8 cellular contexts compared by ENCODE assay signal in genomic region chr6:12289655-12290489, GRCh38. TPM values are rescaled to one million over a fixed set of nuclear protein-coding genes. Genes with fewer than 3 reads are reported as not detected.
DNase-seq lines count a peak whose midpoint lies in the region; ATAC-seq and TF ChIP-seq lines count a peak whose summit lies in the region.

TSS of gene EDN1 (plus strand) at chr6:12290361. CDS start at chr6:12290630, 269 bp downstream.

- TSS peak; percentile 74 for BruUV-seq in PC-3 (replicated peaks; lab: Mats Ljungman, UMichigan)

- WGBS in testis, 2 donors: 1% methylated on average over 36 of the region's 36 CpGs

- peaks cover 9% of the 10 kb centered on the region for H3K27me3 ChIP-seq in CD8-positive, alpha-beta T cell (ENCODE audit: insufficient read depth, low read length)
- H3K27me3 ChIP-seq in PC-3 (ENCODE audit: low read length): no peaks in the 10 kb centered on the region
- no peaks in the 10 kb centered on the region for H3K27me3 ChIP-seq in testis

- no peak for TF ChIP-seq CTCF in CD8-positive, alpha-beta T cell (IDR thresholded peaks at IDR 0.05)
- TF ChIP-seq CTCF in PC-3 (conservative IDR thresholded peaks at IDR 0.05; ENCODE audit: low read depth, low read length) (peak; percentile 45; the same call in 1 of the 2 replicates), neural crest cell (conservative IDR thresholded peaks at IDR 0.05) (peak; percentile 64), testis (IDR thresholded peaks at IDR 0.05) (peak in 2 of 3 experiments; percentile 22 to 47)

- peak within 1 kb of the TSS; percentile 49 for H3K4me3 ChIP-seq in CD8-positive, alpha-beta T cell (ENCODE audit: low read depth, low read length)
- H3K4me3 ChIP-seq in PC-3 (ENCODE audit: low read length): peak within 1 kb of the TSS; percentile 77
- H3K4me3 ChIP-seq in testis: peak within 1 kb of the TSS; percentile 29 to 63

- no peak for TF ChIP-seq POLR2A in testis (IDR thresholded peaks at IDR 0.05)

- H3K36me3 Mint-ChIP-seq in CD8-positive, alpha-beta T cell: no peaks in the 10 kb centered on the region
- no peaks in the 10 kb centered on the region for H3K36me3 Mint-ChIP-seq in neural crest cell (ENCODE audit: low read depth)

- peaks cover 21% of the 10 kb centered on the region for H3K79me2 ChIP-seq in PC-3 (ENCODE audit: low read length)

- H3K9me3 Mint-ChIP-seq in CD8-positive, alpha-beta T cell: no peaks in the 10 kb centered on the region
- H3K9me3 Mint-ChIP-seq in neural crest cell: no peaks in the 10 kb centered on the region

- no peaks in the 10 kb centered on the region for H3K9me2 ChIP-seq in PC-3 (replicated peaks; ENCODE audit: low read length)

- ATAC-seq in CD8-positive, alpha-beta T cell: peak; percentile 77
- ATAC-seq in HG03439 (IDR thresholded peaks at IDR 0.05; ENCODE audit: unreplicated experiment) (peak; percentile 79), PC-3 (peak; percentile 61)

- H3K9ac ChIP-seq in PC-3 (ENCODE audit: low read length): peak within 1 kb of the TSS; percentile 66

- no peak within 1 kb of the TSS for H3K27ac ChIP-seq in CD8-positive, alpha-beta T cell (ENCODE audit: low read depth, low read length)
- H3K27ac ChIP-seq in PC-3 (ENCODE audit: low read length): peak within 1 kb of the TSS; percentile 86
- H3K27ac ChIP-seq in testis: peak within 1 kb of the TSS; percentile 58 to 59

- intact Hi-C loops in CD8-positive, alpha-beta T cell (cut with DNase I, micrococcal nuclease): loop anchor here (1.0 to 10.0 kb wide), 6 partner anchors 139 to 635 kb away; no protein-coding TSS in a partner anchor
- intact Hi-C loops in PC-3 (cut with micrococcal nuclease): loop anchor here (1.0 to 5.0 kb wide), 8 partner anchors 56 to 705 kb away; partner anchors contain the start of gene HIVEP1
- intact Hi-C loops in testis (cut with DNase I; ENCODE audit: low total_unique reads): no loop called here

- no peaks in the 10 kb centered on the region for H3K36me3 ChIP-seq in CD8-positive, alpha-beta T cell (ENCODE audit: insufficient read depth, low read length)
- peaks cover 2% of the 10 kb centered on the region; the same call in 1 of the 2 replicates for H3K36me3 ChIP-seq in PC-3 (ENCODE audit: low read depth, low read length)
- no peaks in the 10 kb centered on the region for H3K36me3 ChIP-seq in testis (ENCODE audit: low read depth, missing control alignments)

- H3K4me3 Mint-ChIP-seq in CD8-positive, alpha-beta T cell: peak within 1 kb of the TSS; percentile 89
- H3K4me3 Mint-ChIP-seq in neural crest cell: peak within 1 kb of the TSS; percentile 86

- CTCF ChIA-PET in CD8-positive, alpha-beta T cell (lab: Charles Lee): interaction anchor here (0.8 to 3.5 kb wide), 15 partner anchors 8 to 638 kb away, joined by 3 to 28 read pairs (median 5); no protein-coding TSS in a partner anchor
- CTCF ChIA-PET in PC-3 (lab: Charles Lee): interaction anchor here (0.6 to 1.4 kb wide), 9 partner anchors 21 to 321 kb away, joined by 3 to 12 read pairs (median 4); no protein-coding TSS in a partner anchor

- POLR2A ChIA-PET in CD8-positive, alpha-beta T cell (lab: Charles Lee): interaction anchor here (0.5 to 1.2 kb wide), 2 partner anchors 21 to 1083 kb away, joined by 3 to 4 read pairs; no protein-coding TSS in a partner anchor
- POLR2A ChIA-PET in PC-3 (lab: Charles Lee; ENCODE audit: unreplicated experiment): interaction anchor here (0.5 to 1.5 kb wide), 11 partner anchors 24 to 313 kb away, joined by 3 to 43 read pairs (median 4); partner anchors contain the start of gene HIVEP1

- H4K20me1 ChIP-seq in PC-3 (ENCODE audit: low read length): no peaks in the 10 kb centered on the region

- no peak within 1 kb of the TSS for H3K27ac Mint-ChIP-seq in CD8-positive, alpha-beta T cell
- no peak within 1 kb of the TSS for H3K27ac Mint-ChIP-seq in neural crest cell (ENCODE audit: unreplicated experiment)

- peaks cover 6% of the 10 kb centered on the region for H3K4me1 ChIP-seq in CD8-positive, alpha-beta T cell (ENCODE audit: insufficient read depth, low read length)
- H3K4me1 ChIP-seq in PC-3 (ENCODE audit: insufficient read depth, low read length): peaks cover 67% of the 10 kb centered on the region
- H3K4me1 ChIP-seq in testis: peaks cover 4% of the 10 kb centered on the region

- peak in 6 of 7 experiments; percentile 7 to 63 (median 36) for DNase-seq in CD8-positive, alpha-beta T cell
- DNase-seq in GM19240 (ENCODE audit: insufficient read length, low spot score) (peak; percentile 33), PC-3 (peak; percentile 85), foreskin melanocyte (peak; percentile 48), neural crest cell (ENCODE audit: low read depth, low spot score) (peak; percentile 66), testis (peak; percentile 82)
- peak; percentile 26 for DNase-seq in activated T-helper 9 cell treated with anti-CD3 and anti-CD28 coated beads, Interleukin-2, amount 50 U/mL, for 16 hours (ENCODE audit: low read depth)

- peaks cover 5% of the 10 kb centered on the region for H3F3A ChIP-seq in PC-3 (ENCODE audit: low read length, unreplicated experiment)

- peaks cover 43% of the 10 kb centered on the region for H3K27me3 Mint-ChIP-seq in CD8-positive, alpha-beta T cell (ENCODE audit: low read depth)
- peaks cover 49% of the 10 kb centered on the region for H3K27me3 Mint-ChIP-seq in neural crest cell (ENCODE audit: low read depth)

- peaks cover 18% of the 10 kb centered on the region for H3K4me1 Mint-ChIP-seq in CD8-positive, alpha-beta T cell (ENCODE audit: low read depth)
- peaks cover 25% of the 10 kb centered on the region for H3K4me1 Mint-ChIP-seq in neural crest cell

- no peaks in the 10 kb centered on the region for H3K9me3 ChIP-seq in CD8-positive, alpha-beta T cell (ENCODE audit: low read length)
- H3K9me3 ChIP-seq in PC-3 (ENCODE audit: low read length) (no peaks in the 10 kb centered on the region), testis (no peaks in the 10 kb centered on the region)

- peak within 1 kb of the TSS; percentile 84 for H3K4me2 ChIP-seq in PC-3 (ENCODE audit: low read length)

- peak within 1 kb of the TSS; percentile 74 for H2AFZ ChIP-seq in PC-3 (ENCODE audit: low read length)

RNA-seq across cellular contexts. Expression of gene EDN1, which starts in this region (rescaled TPM):
- total RNA-seq in CD8-positive, alpha-beta T cell: 1 to 10 TPM in 1 of 2 experiments, under 1 TPM in 1; 0.95 to 1.0 TPM
- total RNA-seq in PC-3 (2014; rRNA removed) (21.9 and 25.6 TPM in 2 replicates), neural crest cell (0.14 TPM in 1 of 2 replicates, not detected in the other), testis (10 to 100 TPM; 12.8 to 18.4 TPM)
- 6.4 TPM for polyA plus RNA-seq in testis (ENCODE audit: insufficient read depth, low read depth, low replicate concordance)

Comparison
In these comparisons a context has a peak if more than half of its experiments do, and no peak if none do; other contexts are left out.
1. RNA of gene EDN1 (total RNA-seq): 21.9 to 25.6 TPM in PC-3 and 12.8 to 18.4 TPM in testis; 0.95 to 1.0 TPM in CD8-positive, alpha-beta T cell and 0.14 TPM in neural crest cell; every median in the first group is over 4 times any median in the second.
2. Peak in DNase-seq in neural crest cell; RNA of the gene not detected or under 1 TPM.
3. DNase-seq: peak in every context shown above with its lines; median percentile 85 in PC-3; 82 in testis; 66 in neural crest cell; 48 in foreskin melanocyte; 36 in CD8-positive, alpha-beta T cell; 33 in GM19240; 26 in activated T-helper 9 cell treated with anti-CD3 and anti-CD28 coated beads, Interleukin-2, amount 50 U/mL, for 16 hours.
4. Peak in every context shown above with its lines, with median percentiles within 50 percentile points of each other: ATAC-seq and H3K4me3 ChIP-seq.